ENCODE assay signal across 1 cellular context in genomic region chr7:48285365-48285764, GRCh38.
TF ChIP-seq lines count a peak whose summit lies in the region.

No MANE protein-coding gene starts in this region.

TF ChIP-seq in H1, 55 proteins besides CTCF, POLR2A, EP300 and RAD21:
- TF ChIP-seq EZH2 (IDR thresholded peaks at IDR 0.05; ENCODE audit: low read depth, low read length, severe bottlenecking), result no peak
- no peak for TF ChIP-seq POU5F1 (IDR thresholded peaks at IDR 0.05; ENCODE audit: low read depth, low read length)
- TF ChIP-seq GABPA (IDR thresholded peaks at IDR 0.05; ENCODE audit: borderline replicate concordance, insufficient read depth, low read length), result no peak
- TF ChIP-seq CREB1 (IDR thresholded peaks at IDR 0.05), result no peak
- no peak for TF ChIP-seq HDAC2 (IDR thresholded peaks at IDR 0.05; ENCODE audit: borderline replicate concordance in 1 of 2, low read depth in 2 of 2, low read length in 2 of 2)
